In genomic region chr3:57100046-57100695, GRCh38 we compare ENCODE assay signal across 8 cellular contexts. TPM values are rescaled to one million over a fixed set of nuclear protein-coding genes. Genes with fewer than 3 reads are reported as not detected.
DNase-seq lines count a peak whose midpoint lies in the region; ATAC-seq and TF ChIP-seq lines count a peak whose summit lies in the region.

No MANE protein-coding gene starts in this region.

- CTCF ChIA-PET in activated B cell treated with CpG ODN at 0.5 μM for 24 hours (lab: Charles Lee), result interaction anchor here (0.7 to 2.8 kb wide), 12 partner anchors 10 to 810 kb away, joined by 3 to 13 read pairs (median 3); no protein-coding TSS in a partner anchor

- no peaks in the 10 kb centered on the region for H3K4me1 Mint-ChIP-seq in activated B cell treated with CpG ODN at 0.5 μM for 24 hours

- H3K9me3 Mint-ChIP-seq in activated B cell treated with CpG ODN at 0.5 μM for 24 hours, result no peaks in the 10 kb centered on the region

- POLR2A ChIA-PET in activated B cell treated with CpG ODN at 0.5 μM for 24 hours (lab: Charles Lee), result no interaction called here

- H3K4me3 Mint-ChIP-seq in activated B cell treated with CpG ODN at 0.5 μM for 24 hours, result no peak overlapping the region

- peaks cover 2% of the 10 kb centered on the region for H3K27me3 Mint-ChIP-seq in activated B cell treated with CpG ODN at 0.5 μM for 24 hours

- no peaks in the 10 kb centered on the region for H3K36me3 Mint-ChIP-seq in activated B cell treated with CpG ODN at 0.5 μM for 24 hours (ENCODE audit: low read depth)

- intact Hi-C loops in activated B cell treated with CpG ODN at 0.5 μM for 24 hours (cut with micrococcal nuclease), result loop anchor here (1.0 to 5.0 kb wide), 3 partner anchors 334 to 811 kb away; partner anchors contain the start of gene PDE12

- no peak overlapping the region for H3K27ac Mint-ChIP-seq in activated B cell treated with CpG ODN at 0.5 μM for 24 hours

- DNase-seq in COLO668 (lab: John Stamatoyannopoulos, UW; ENCODE audit: unreplicated experiment) (peak; percentile 58), H7 (peak; percentile 76), NCI-H2171 treated with DMSO at 0.1 percent for 48 hours (lab: John Stamatoyannopoulos, UW) (peak; percentile 61), activated B cell treated with CpG ODN at 0.5 μM for 24 hours (no peak), cardiac fibroblast (ENCODE audit: low read depth in 2 of 2) (peak; percentile 79 to 89), kidney tubule cell (ENCODE audit: low spot score) (peak; percentile 72)
- DNase-seq in stimulated activated CD4-positive, alpha-beta T cell treated with anti-CD3 and anti-CD28 coated beads, Interleukin-2, amount 100 ng/mL, for 48 hours, result peak; percentile 60 to 63

- H3K27me3 ChIP-seq in H7 (ENCODE audit: control insufficient read depth, insufficient read depth, low read length), result no peaks in the 10 kb centered on the region

- ATAC-seq in activated B cell treated with CpG ODN at 0.5 μM for 24 hours (ENCODE audit: low read depth), result peak; percentile 88
- ATAC-seq in HG03139 (IDR thresholded peaks at IDR 0.05; ENCODE audit: unreplicated experiment), result no peak

- H3K36me3 ChIP-seq in H7 (replicated peaks; ENCODE audit: control insufficient read depth, insufficient read depth, low read length), result peaks cover 29% of the 10 kb centered on the region

- H3K4me3 ChIP-seq in H7 (ENCODE audit: insufficient read depth, low read depth, low read length) (no peak overlapping the region), cardiac fibroblast (replicated peaks in 1 of 2; ENCODE audit: low read depth in 2 of 2, low read length in 2 of 2) (no peak overlapping the region)

- TF ChIP-seq CTCF in activated B cell treated with CpG ODN at 0.5 μM for 24 hours (IDR thresholded peaks at IDR 0.05) (peak; percentile 84), cardiac fibroblast (IDR thresholded peaks at IDR 0.05; ENCODE audit: low read depth, low read length) (peak; percentile 79)

RNA-seq across cellular contexts. Expression of gene SPATA12, which starts 39.7 kb away (rescaled TPM):
- 0.14 TPM in 1 of 2 replicates, not detected in the other for total RNA-seq in H7 (2014; rRNA removed; shearing (Covaris generic))
- total RNA-seq in activated B cell treated with CpG ODN at 0.5 μM for 24 hours, result not detected in 2 replicates
